Comparison of ENCODE assay signal across 11 cellular contexts in the genomic region with DNA sequence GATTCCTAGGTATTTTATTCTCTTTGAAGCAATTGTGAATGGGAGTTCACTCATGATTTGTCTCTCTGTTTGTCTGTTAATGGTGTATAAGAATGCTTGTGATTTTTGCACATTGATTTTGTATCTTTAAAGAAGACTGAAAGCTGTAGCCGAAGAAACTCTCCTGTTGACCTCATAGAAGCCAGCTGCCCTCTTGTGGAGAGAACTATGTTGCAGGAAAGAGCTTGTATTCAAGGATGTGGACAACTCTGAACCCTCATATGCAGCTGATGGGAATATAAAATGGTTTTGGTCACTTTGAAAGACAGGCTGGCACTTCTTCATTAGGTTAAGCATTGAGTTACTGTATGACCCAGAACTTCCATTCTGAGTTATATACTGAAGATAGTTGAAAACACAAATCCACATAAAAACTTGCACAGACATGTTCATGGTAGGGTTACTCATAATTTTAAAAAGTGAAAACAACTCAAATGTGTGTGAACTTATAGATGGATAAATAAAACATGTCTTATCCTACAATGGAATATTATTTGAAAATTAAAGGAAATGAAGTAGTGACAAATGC.
DNase-seq lines count a peak whose midpoint lies in the region; ATAC-seq, FAIRE-seq and TF ChIP-seq lines count a peak whose summit lies in the region.
"Had no signal": no experiment of that assay in that cellular context is flagged by ENCODE, and none has a peak within 500 bp of the region (broad histone marks: within the 10 kb centered on the region; RNA-seq: fewer than 3 reads in every experiment).

No MANE protein-coding gene starts in this region.

- H3K27me3 ChIP-seq in OCI-LY1 (ENCODE audit: insufficient read depth, low read length), result no peaks in the 10 kb centered on the region
- no peaks in the 10 kb centered on the region for H3K27me3 ChIP-seq in body of pancreas
- H3K27me3 ChIP-seq: BLaER1 treated with 17β-estradiol and CSF1 and Interleukin-3, amounts not matched to agents 10 nM and 100 nM had no signal

- peak; percentile 6 for DNase-seq in NOMO-1 treated with DMSO at 0.1 percent for 48 hours (lab: John Stamatoyannopoulos, UW; ENCODE audit: unreplicated experiment)
- DNase-seq in NOMO-1 treated with dmso at 0.1 percent for 144 hours (lab: John Stamatoyannopoulos, UW; ENCODE audit: unreplicated experiment), result no peak
- peak; percentile 3 for DNase-seq in erythroblast (lab: John Stamatoyannopoulos, UW)
- no peak for DNase-seq in type B pancreatic cell (ENCODE audit: extremely low spot score, unreplicated experiment)
- DNase-seq in frontal cortex (ENCODE audit: low spot score in 2 of 2), result no peak
- no peak for DNase-seq in body of pancreas
- no peak for DNase-seq in stimulated activated naive CD8-positive, alpha-beta T cell treated with anti-CD3 and anti-CD28 coated beads, Interleukin-15, Interleukin-2, amounts not matched to agents 100 U/mL and 50 U/mL, for 24 hours
- DNase-seq: NK-92 treated with Interleukin-12 subunit alpha and Interleukin-12 subunit beta, amount 100 ng/mL, for 24 hours; stimulated activated CD4-positive, alpha-beta T cell treated with anti-CD3 and anti-CD28 coated beads, Interleukin-2, amount 100 ng/mL, for 48 hours had no signal

- H3K9ac ChIP-seq in OCI-LY1 (ENCODE audit: low read length), result no peak overlapping the region
- H3K9ac ChIP-seq: BLaER1 treated with 17β-estradiol and CSF1 and Interleukin-3, amounts not matched to agents 10 nM and 100 nM had no signal

- no peak for FAIRE-seq in frontal cortex (lab: Jason Lieb, UNC)

- no peak overlapping the region for H3K27ac Mint-ChIP-seq in type B pancreatic cell

- no peak overlapping the region for H3K4me3 ChIP-seq in OCI-LY1 (ENCODE audit: low read depth, low read length, poor library complexity, severe bottlenecking)
- no peak overlapping the region for H3K4me3 ChIP-seq in body of pancreas
- H3K4me3 ChIP-seq: BLaER1 treated with 17β-estradiol and CSF1 and Interleukin-3, amounts not matched to agents 10 nM and 100 nM had no signal

- H3K27ac ChIP-seq in OCI-LY1 (ENCODE audit: low read depth, low read length, poor library complexity, severe bottlenecking) (no peak overlapping the region), body of pancreas (no peak overlapping the region)
- H3K27ac ChIP-seq: BLaER1 treated with 17β-estradiol and CSF1 and Interleukin-3, amounts not matched to agents 10 nM and 100 nM had no signal

- no peaks in the 10 kb centered on the region for H3K36me3 Mint-ChIP-seq in type B pancreatic cell

- H3K4me2 ChIP-seq in OCI-LY1 (ENCODE audit: low read length), result no peak overlapping the region
- H3K4me2 ChIP-seq: BLaER1 treated with 17β-estradiol and CSF1 and Interleukin-3, amounts not matched to agents 10 nM and 100 nM had no signal

- TF ChIP-seq POLR2A in erythroblast (IDR thresholded peaks at IDR 0.05; ENCODE audit: low read length) (no peak), body of pancreas (IDR thresholded peaks at IDR 0.05) (no peak)

- H3K27me3 Mint-ChIP-seq in type B pancreatic cell, result no peaks in the 10 kb centered on the region

- H3K36me3 ChIP-seq in OCI-LY1 (ENCODE audit: insufficient read depth, low read length) (no peaks in the 10 kb centered on the region), body of pancreas (replicated peaks in 1 of 2; ENCODE audit: insufficient read depth in 1 of 2, low read depth in 2 of 2) (no peaks in the 10 kb centered on the region)
- H3K36me3 ChIP-seq: BLaER1 treated with 17β-estradiol and CSF1 and Interleukin-3, amounts not matched to agents 10 nM and 100 nM had no signal

- H3F3A ChIP-seq in OCI-LY1 (ENCODE audit: insufficient read depth, low read length), result no peaks in the 10 kb centered on the region

- intact Hi-C loops in body of pancreas (cut with DNase I), result no loop called here

- H3K4me1 ChIP-seq in OCI-LY1 (ENCODE audit: insufficient read depth, low read length, severe bottlenecking), result no peaks in the 10 kb centered on the region
- H3K4me1 ChIP-seq in body of pancreas, result no peaks in the 10 kb centered on the region
- H3K4me1 ChIP-seq: BLaER1 treated with 17β-estradiol and CSF1 and Interleukin-3, amounts not matched to agents 10 nM and 100 nM had no signal

- ATAC-seq in body of pancreas, result no peak
- ATAC-seq in stimulated activated naive CD8-positive, alpha-beta T cell treated with anti-CD3 and anti-CD28 coated beads, Interleukin-15, Interleukin-2, amounts not matched to agents 100 U/mL and 50 U/mL, for 24 hours, result no peak

- H3K9me3 Mint-ChIP-seq in type B pancreatic cell, result no peaks in the 10 kb centered on the region

- H3K4me1 Mint-ChIP-seq in type B pancreatic cell (ENCODE audit: unreplicated experiment), result no peaks in the 10 kb centered on the region

- no peaks in the 10 kb centered on the region; the same call in 1 of the 2 replicates for H3K9me2 ChIP-seq in OCI-LY1 (ENCODE audit: low read depth, low read length)

- H2AFZ ChIP-seq in OCI-LY1 (ENCODE audit: low read length), result no peak overlapping the region

- H4K20me1 ChIP-seq in OCI-LY1 (ENCODE audit: insufficient read depth, low read length), result no peaks in the 10 kb centered on the region
- H4K20me1 ChIP-seq: BLaER1 treated with 17β-estradiol and CSF1 and Interleukin-3, amounts not matched to agents 10 nM and 100 nM had no signal

- no peaks in the 10 kb centered on the region for H3K9me3 ChIP-seq in OCI-LY1 (ENCODE audit: low read length)
- H3K9me3 ChIP-seq in body of pancreas, result no peaks in the 10 kb centered on the region
- H3K9me3 ChIP-seq: BLaER1 treated with 17β-estradiol and CSF1 and Interleukin-3, amounts not matched to agents 10 nM and 100 nM had no signal

- 33 to 62% methylated on average over 1 of the region's 1 CpG for WGBS in body of pancreas, 2 donors

- no peak overlapping the region for H3K4me3 Mint-ChIP-seq in type B pancreatic cell

- TF ChIP-seq CTCF in OCI-LY1 (IDR thresholded peaks at IDR 0.05; ENCODE audit: low read length) (peak; percentile 51; the same call in 1 of the 2 replicates), type B pancreatic cell (conservative IDR thresholded peaks at IDR 0.05) (peak; percentile 68), body of pancreas (IDR thresholded peaks at IDR 0.05) (no peak)

- no peaks in the 10 kb centered on the region for H3K79me2 ChIP-seq in OCI-LY1 (ENCODE audit: insufficient read depth, low read length)

Comparison
In these comparisons a context has a peak if more than half of its experiments do, and no peak if none do; other contexts are left out.
1. DNase-seq: peak in NOMO-1 treated with DMSO at 0.1 percent for 48 hours (single experiment) and erythroblast (2 of 2); none in NOMO-1 treated with dmso at 0.1 percent for 144 hours (single experiment), type B pancreatic cell (single experiment), frontal cortex (0 of 2), body of pancreas (0 of 4) and stimulated activated naive CD8-positive, alpha-beta T cell treated with anti-CD3 and anti-CD28 coated beads, Interleukin-15, Interleukin-2, amounts not matched to agents 100 U/mL and 50 U/mL, for 24 hours (single experiment).
2. CTCF ChIP-seq: peak in OCI-LY1 (single experiment) and type B pancreatic cell (single experiment); none in body of pancreas (0 of 7).